ENCODE assay signal across 10 cellular contexts in the genomic region with DNA sequence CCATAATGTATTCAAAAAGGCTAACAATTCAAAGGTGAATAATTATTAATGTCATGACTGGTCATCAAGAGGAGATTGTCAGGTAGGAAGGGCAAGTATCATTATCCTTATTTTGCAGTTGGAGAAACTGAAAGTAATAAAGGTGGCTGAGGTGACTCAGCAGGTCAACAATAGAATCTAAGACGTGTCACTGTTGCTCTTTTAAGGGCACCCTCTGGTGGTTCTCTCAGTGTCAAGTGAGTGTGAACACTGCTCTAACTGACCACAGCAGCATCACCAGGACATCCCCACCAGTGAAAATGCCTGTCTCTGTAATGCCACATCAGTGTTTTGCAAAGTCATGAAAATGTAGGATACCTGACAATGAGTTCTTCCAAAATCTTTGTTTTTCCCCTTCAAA.
DNase-seq lines count a peak whose midpoint lies in the region; ATAC-seq, FAIRE-seq and TF ChIP-seq lines count a peak whose summit lies in the region.
"Had no signal": no experiment of that assay in that cellular context is flagged by ENCODE, and none has a peak within 500 bp of the region (broad histone marks: within the 10 kb centered on the region; RNA-seq: fewer than 3 reads in every experiment).

No MANE protein-coding gene starts in this region.

- ATAC-seq in GM21576 (IDR thresholded peaks at IDR 0.05; ENCODE audit: unreplicated experiment): peak; percentile 94
- peak; percentile 99 for ATAC-seq in HG03439 (IDR thresholded peaks at IDR 0.05; ENCODE audit: unreplicated experiment)
- ATAC-seq in activated T-helper 17 cell treated with anti-CD3 and anti-CD28 coated beads, Interleukin-2, amount 50 U/mL, for 72 hours (replicated peaks): no peak
- ATAC-seq in Right ventricle myocardium inferior: no peak

- H3K36me3 Mint-ChIP-seq in CD14-positive monocyte: no peaks in the 10 kb centered on the region
- H3K36me3 Mint-ChIP-seq in activated T-helper 17 cell treated with anti-CD3 and anti-CD28 coated beads, Interleukin-2, amount 50 U/mL, for 72 hours (ENCODE audit: low read depth): no peaks in the 10 kb centered on the region

- no peaks in the 10 kb centered on the region for H3K4me1 Mint-ChIP-seq in CD14-positive monocyte
- no peaks in the 10 kb centered on the region for H3K4me1 Mint-ChIP-seq in activated T-helper 17 cell treated with anti-CD3 and anti-CD28 coated beads, Interleukin-2, amount 50 U/mL, for 72 hours

- H3K27me3 Mint-ChIP-seq in CD14-positive monocyte (ENCODE audit: low read depth in 3 of 3): no peaks in the 10 kb centered on the region
- no peaks in the 10 kb centered on the region for H3K27me3 Mint-ChIP-seq in activated T-helper 17 cell treated with anti-CD3 and anti-CD28 coated beads, Interleukin-2, amount 50 U/mL, for 72 hours

- peaks cover 0 to 3% (median 0%) of the 10 kb centered on the region in 7 donors for H3K9me3 Mint-ChIP-seq in CD14-positive monocyte
- H3K9me3 Mint-ChIP-seq in activated T-helper 17 cell treated with anti-CD3 and anti-CD28 coated beads, Interleukin-2, amount 50 U/mL, for 72 hours: peaks cover 4% of the 10 kb centered on the region

- intact Hi-C loops in CD14-positive monocyte (cut with micrococcal nuclease) (no loop called here), Right ventricle myocardium inferior (cut with DNase I) (no loop called here)

- no peak for DNase-seq in GM18507 (ENCODE audit: extremely low spot score, insufficient read length, low read depth)
- DNase-seq in iPS-NIHi11 (ENCODE audit: low spot score): peak; percentile 14
- DNase-seq in CD14-positive monocyte (ENCODE audit: low spot score): no peak
- no peak for DNase-seq in stimulated activated naive CD4-positive, alpha-beta T cell (lab: John Stamatoyannopoulos, UW)
- DNase-seq in Right ventricle myocardium inferior (ENCODE audit: missing footprints): no peak
- DNase-seq: KBM-7, T-helper 2 cell had no signal

- H3K27ac Mint-ChIP-seq in CD14-positive monocyte: no peak overlapping the region
- no peak overlapping the region for H3K27ac Mint-ChIP-seq in activated T-helper 17 cell treated with anti-CD3 and anti-CD28 coated beads, Interleukin-2, amount 50 U/mL, for 72 hours

- TF ChIP-seq CTCF in CD14-positive monocyte (IDR thresholded peaks at IDR 0.05): no peak

- FAIRE-seq in GM18507 (lab: Jason Lieb, UNC): peak; percentile 62

- no peak overlapping the region for H3K4me3 Mint-ChIP-seq in CD14-positive monocyte
- no peak overlapping the region for H3K4me3 Mint-ChIP-seq in activated T-helper 17 cell treated with anti-CD3 and anti-CD28 coated beads, Interleukin-2, amount 50 U/mL, for 72 hours

Comparison
In these comparisons a context has a peak if more than half of its experiments do, and no peak if none do; other contexts are left out.
1. ATAC-seq: peak in GM21576 (single experiment) and HG03439 (single experiment); none in activated T-helper 17 cell treated with anti-CD3 and anti-CD28 coated beads, Interleukin-2, amount 50 U/mL, for 72 hours (single experiment) and Right ventricle myocardium inferior (single experiment).